In the genomic region with DNA sequence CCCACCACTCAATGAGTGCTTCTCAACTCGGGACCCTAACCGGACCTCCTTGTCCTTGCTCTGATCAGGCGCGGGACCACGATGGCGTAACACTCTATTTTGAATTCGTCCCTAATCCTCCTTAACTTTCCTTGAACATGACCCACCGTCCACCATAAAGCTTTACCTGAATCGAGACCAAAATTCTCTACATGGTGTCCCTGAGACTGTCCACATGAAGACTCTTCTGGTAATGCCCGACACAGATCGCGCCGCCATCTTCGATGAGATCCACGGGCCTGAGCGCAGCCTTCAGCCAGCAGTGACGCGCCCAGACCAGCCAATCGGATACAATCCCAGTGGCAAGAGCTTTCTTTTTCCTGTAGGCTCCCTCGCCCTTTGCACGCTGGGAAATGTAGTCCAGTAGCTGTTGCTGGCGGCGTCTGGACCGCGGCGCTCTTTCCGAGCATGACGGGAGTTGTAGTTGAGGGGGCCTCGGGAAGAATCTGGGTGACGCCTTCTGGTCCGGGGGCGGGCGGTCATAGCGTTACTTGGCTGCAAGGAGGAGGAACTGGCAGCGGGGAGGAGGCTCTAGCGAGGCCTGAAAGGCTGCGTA, we compare ENCODE assay signal across 8 cellular contexts. TPM values are rescaled to one million over a fixed set of nuclear protein-coding genes. Genes with fewer than 3 reads are reported as not detected.
DNase-seq lines count a peak whose midpoint lies in the region; ATAC-seq, FAIRE-seq and TF ChIP-seq lines count a peak whose summit lies in the region.

A gene (minus strand): TSS at position 284 of the 595 bp plus-strand sequence. CDS start 26 bp downstream, at position 258.
A gene (plus strand): TSS at position 517 of the 595 bp plus-strand sequence. CDS start 306 bp downstream, outside the sequence.

- peak within 1 kb of the TSS; percentile 84 to 88 for H3K27ac ChIP-seq in kidney (ENCODE audit: low read depth in 2 of 2, low read length in 2 of 2)

- H3K4me1 ChIP-seq in kidney (ENCODE audit: control insufficient read depth in 1 of 2, insufficient read depth in 1 of 2, low read depth in 1 of 2, low read length in 2 of 2): peaks cover 8% of the 10 kb centered on the region in 2 donors

- intact Hi-C loops in kidney (cut with DNase I): no loop called here

- H3K36me3 ChIP-seq in kidney (ENCODE audit: control insufficient read depth in 1 of 2, insufficient read depth in 2 of 2, low read length in 2 of 2): peaks cover 14 to 26% of the 10 kb centered on the region in 2 donors

- ATAC-seq in GM19035 (IDR thresholded peaks at IDR 0.05; ENCODE audit: unreplicated experiment) (peak; percentile 98), HG03354 (IDR thresholded peaks at IDR 0.05; ENCODE audit: poor library complexity, severe bottlenecking, unreplicated experiment) (peak; percentile 98)

- TF ChIP-seq CTCF in AG09319 (IDR thresholded peaks at IDR 0.05; ENCODE audit: low read depth, low read length): no peak
- TF ChIP-seq CTCF in kidney (IDR thresholded peaks at IDR 0.05; ENCODE audit: borderline replicate concordance, extremely low read depth, insufficient read depth): no peak

- FAIRE-seq in kidney (lab: Jason Lieb, UNC): peak; percentile 96

- peak; percentile 96 for DNase-seq in AG09319 (ENCODE audit: extremely low read depth, low read depth)
- DNase-seq in NCI-H446 treated with DMSO at 0.1 percent for 48 hours (lab: John Stamatoyannopoulos, UW): peak; percentile 93
- DNase-seq in activated CD4-positive, CD25-positive, alpha-beta regulatory T cell treated with anti-CD3 and anti-CD28 coated beads, Interleukin-2, amount 50 U/mL, for 72 hours: peak; percentile 88
- peak; percentile 98 for DNase-seq in cerebellum (ENCODE audit: low spot score)
- DNase-seq in kidney: peak; percentile 99
- peak; percentile 97 for DNase-seq in stimulated activated CD4-positive, alpha-beta T cell treated with anti-CD3 and anti-CD28 coated beads, Interleukin-15, amount 100 ng/mL, for 24 hours

- H3K9ac ChIP-seq in kidney (ENCODE audit: low read length in 2 of 2): peak within 1 kb of the TSS; percentile 93 to 97

- peaks cover 3 to 6% of the 10 kb centered on the region in 2 donors for H3K9me3 ChIP-seq in kidney (ENCODE audit: control insufficient read depth in 1 of 2, low read length in 2 of 2)

- H3K4me3 ChIP-seq in kidney (ENCODE audit: low read length in 2 of 2): peak within 1 kb of the TSS; percentile 96 to 97

RNA-seq across cellular contexts. Expression of the first gene that starts in this region (rescaled TPM):
- total RNA-seq in cerebellum (34.2 TPM), kidney (12.1 TPM)
- polyA plus RNA-seq in kidney (ENCODE audit: insufficient read depth, low read depth, low replicate concordance): 17.5 TPM

RNA-seq across cellular contexts. Expression of the second gene that starts in this region (rescaled TPM):
- 40.6 TPM for total RNA-seq in cerebellum
- total RNA-seq in kidney: 22.9 TPM
- polyA plus RNA-seq in kidney (ENCODE audit: insufficient read depth, low read depth, low replicate concordance): 13.1 TPM

Comparison
In these comparisons a context has a peak if more than half of its experiments do, and no peak if none do; other contexts are left out.
1. Peak in every context shown above with its lines: DNase-seq, ATAC-seq, H3K4me3 ChIP-seq and H3K27ac ChIP-seq.